In genomic region chr14:91396959-91397815, GRCh38 we compare ENCODE assay signal across 8 cellular contexts. TPM values are rescaled to one million over a fixed set of nuclear protein-coding genes. Genes with fewer than 3 reads are reported as not detected.
DNase-seq lines count a peak whose midpoint lies in the region; ATAC-seq, FAIRE-seq and TF ChIP-seq lines count a peak whose summit lies in the region.

No MANE protein-coding gene starts in this region.

- peak overlapping the region in 1 of 2 experiments; percentile 0; a peak in 1 of 5 replicates for H3K4me3 Mint-ChIP-seq in H9
- peak overlapping the region; percentile 73 for H3K4me3 Mint-ChIP-seq in activated T-helper 1 cell treated with anti-CD3 and anti-CD28 coated beads, Interleukin-12 subunit alpha, Interleukin-12 subunit beta, Interleukin-2, Interleukin-4 antibody, amounts not matched to agents 30 ng/mL and 10 ng/mL and 1 ng/mL, durations not matched to agents 14 hours and 24 hours and 36 hours

- H3K9me3 ChIP-seq in H9 (ENCODE audit: control insufficient read depth, low read depth, low read length) (no peaks in the 10 kb centered on the region), lower lobe of right lung (no peaks in the 10 kb centered on the region)

- H2BK15ac ChIP-seq in H9 (ENCODE audit: low read depth, low read length): no peak overlapping the region

- H2BK5ac ChIP-seq in H9 (ENCODE audit: insufficient read length, low read length): no peak overlapping the region

- H4K8ac ChIP-seq in H9 (replicated peaks; ENCODE audit: insufficient read length, low read depth, low read length): no peak overlapping the region

- H3K79me1 ChIP-seq in H9 (ENCODE audit: insufficient read depth, low read depth, low read length, poor library complexity, severe bottlenecking): peaks cover 5% of the 10 kb centered on the region

- no CpG with 5 or more reads among the region's 15 CpGs for WGBS in H9 (ENCODE audit: extremely low coverage, insufficient read length, low lambda C conversion rate)

- peaks cover 3% of the 10 kb centered on the region for H3K23me2 ChIP-seq in H9 (ENCODE audit: insufficient read length, low read depth, low read length, poor library complexity, severe bottlenecking)

- DNase-seq in GM18507 (ENCODE audit: extremely low spot score, insufficient read length, low read depth) (peak; percentile 58), H9 (peak; percentile 60), NCI-H146 treated with DMSO at 0.1 percent for 48 hours (lab: John Stamatoyannopoulos, UW; ENCODE audit: unreplicated experiment) (peak; percentile 27), lower lobe of right lung (peak; percentile 67), COR-L47 (lab: John Stamatoyannopoulos, UW) (no peak), head of caudate nucleus (no peak)
- DNase-seq in activated T-helper 1 cell treated with anti-CD3 and anti-CD28 coated beads, Interleukin-12 subunit alpha, Interleukin-12 subunit beta, Interleukin-2, Interleukin-4 antibody, amounts not matched to agents 30 ng/mL and 10 ng/mL and 1 ng/mL, durations not matched to agents 14 hours and 24 hours and 36 hours (ENCODE audit: low spot score): peak; percentile 54

- no peak overlapping the region for H2AFZ ChIP-seq in H9 (ENCODE audit: low read length)

- no peak overlapping the region for H2BK120ac ChIP-seq in H9 (ENCODE audit: low read depth, low read length, poor library complexity, severe bottlenecking)

- peak overlapping the region; percentile 47 for H3K18ac ChIP-seq in H9 (ENCODE audit: insufficient read length, low read depth, low read length)

- H3K4me1 ChIP-seq in H9 (ENCODE audit: insufficient read depth, low read length) (peaks cover 39% of the 10 kb centered on the region), lower lobe of right lung (peaks cover 76% of the 10 kb centered on the region)

- H3K27ac ChIP-seq in H9 (ENCODE audit: insufficient read length, low read depth, low read length) (no peak overlapping the region), lower lobe of right lung (peak overlapping the region; percentile 31)

- H3K36me3 ChIP-seq in lower lobe of right lung: no peaks in the 10 kb centered on the region

- no peak overlapping the region for H3K56ac ChIP-seq in H9 (ENCODE audit: insufficient read length, low read depth, low read length)

- H3K4ac ChIP-seq in H9 (ENCODE audit: low read depth, low read length): no peak overlapping the region

- H3K9me3 Mint-ChIP-seq in H9: no peaks in the 10 kb centered on the region; a peak in 1 of 5 replicates
- no peaks in the 10 kb centered on the region for H3K9me3 Mint-ChIP-seq in activated T-helper 1 cell treated with anti-CD3 and anti-CD28 coated beads, Interleukin-12 subunit alpha, Interleukin-12 subunit beta, Interleukin-2, Interleukin-4 antibody, amounts not matched to agents 30 ng/mL and 10 ng/mL and 1 ng/mL, durations not matched to agents 14 hours and 24 hours and 36 hours

- peaks cover 2 to 6% (median 5%) of the 10 kb centered on the region in 3 experiments for H3K36me3 Mint-ChIP-seq in H9 (ENCODE audit: insufficient read depth in 1 of 3, low read depth in 3 of 3)
- peaks cover 19% of the 10 kb centered on the region for H3K36me3 Mint-ChIP-seq in activated T-helper 1 cell treated with anti-CD3 and anti-CD28 coated beads, Interleukin-12 subunit alpha, Interleukin-12 subunit beta, Interleukin-2, Interleukin-4 antibody, amounts not matched to agents 30 ng/mL and 10 ng/mL and 1 ng/mL, durations not matched to agents 14 hours and 24 hours and 36 hours (ENCODE audit: low read depth)

- H3K79me2 ChIP-seq in H9 (ENCODE audit: insufficient read depth, low read length): peaks cover 6% of the 10 kb centered on the region; the same call in 1 of the 2 replicates

- H4K91ac ChIP-seq in H9 (ENCODE audit: insufficient read length, low read depth, low read length): no peak overlapping the region

- intact Hi-C loops in activated T-helper 1 cell treated with anti-CD3 and anti-CD28 coated beads, Interleukin-12 subunit alpha, Interleukin-12 subunit beta, Interleukin-2, Interleukin-4 antibody, amounts not matched to agents 30 ng/mL and 10 ng/mL and 1 ng/mL, durations not matched to agents 14 hours and 24 hours and 36 hours (cut with micrococcal nuclease): loop anchor here (1.0 to 2.0 kb wide), 4 partner anchors 8 to 18 kb away; no protein-coding TSS in a partner anchor
- intact Hi-C loops in lower lobe of right lung (cut with DNase I) (no loop called here), head of caudate nucleus (cut with DNase I) (no loop called here)

- FAIRE-seq in GM18507 (lab: Jason Lieb, UNC): peak; percentile 88

- 0 out of 2 replicates have a peak overlapping the region, but pooled peaks have one; percentile 48 for H3K14ac ChIP-seq in H9 (ENCODE audit: insufficient read depth, low read length)

- H3K27me3 Mint-ChIP-seq in H9 (ENCODE audit: low read depth): no peaks in the 10 kb centered on the region
- H3K27me3 Mint-ChIP-seq in activated T-helper 1 cell treated with anti-CD3 and anti-CD28 coated beads, Interleukin-12 subunit alpha, Interleukin-12 subunit beta, Interleukin-2, Interleukin-4 antibody, amounts not matched to agents 30 ng/mL and 10 ng/mL and 1 ng/mL, durations not matched to agents 14 hours and 24 hours and 36 hours (ENCODE audit: insufficient read depth): no peaks in the 10 kb centered on the region

- H3K27ac Mint-ChIP-seq in H9: peak overlapping the region; percentile 70 to 91 (median 91)
- H3K27ac Mint-ChIP-seq in activated T-helper 1 cell treated with anti-CD3 and anti-CD28 coated beads, Interleukin-12 subunit alpha, Interleukin-12 subunit beta, Interleukin-2, Interleukin-4 antibody, amounts not matched to agents 30 ng/mL and 10 ng/mL and 1 ng/mL, durations not matched to agents 14 hours and 24 hours and 36 hours: peak overlapping the region; percentile 93

- no peak overlapping the region for H2BK20ac ChIP-seq in H9 (ENCODE audit: low read depth, low read length, poor library complexity, severe bottlenecking)

- ATAC-seq in lower lobe of right lung (peak; percentile 65 to 80), HG02970 (IDR thresholded peaks at IDR 0.05; ENCODE audit: low FRiP score, unreplicated experiment) (no peak)

- no peak overlapping the region for H3T11ph ChIP-seq in H9 (ENCODE audit: low read length)

- no peaks in the 10 kb centered on the region for H4K20me1 ChIP-seq in H9 (ENCODE audit: control insufficient read depth, insufficient read depth, insufficient read length)

- H3K4me1 Mint-ChIP-seq in H9: peaks cover 80 to 82% of the 10 kb centered on the region in 2 experiments
- H3K4me1 Mint-ChIP-seq in activated T-helper 1 cell treated with anti-CD3 and anti-CD28 coated beads, Interleukin-12 subunit alpha, Interleukin-12 subunit beta, Interleukin-2, Interleukin-4 antibody, amounts not matched to agents 30 ng/mL and 10 ng/mL and 1 ng/mL, durations not matched to agents 14 hours and 24 hours and 36 hours (ENCODE audit: low read depth): peaks cover 78% of the 10 kb centered on the region

- peak overlapping the region; percentile 24 for H3K4me2 ChIP-seq in H9 (ENCODE audit: insufficient read depth, insufficient read length, low read length)

- H2AK5ac ChIP-seq in H9 (ENCODE audit: insufficient read length, low read length): no peak overlapping the region

- no peak overlapping the region for H3K23ac ChIP-seq in H9 (ENCODE audit: insufficient read length, low read depth, low read length)

- H2BK12ac ChIP-seq in H9 (ENCODE audit: insufficient read length, low read depth, low read length): no peak overlapping the region

- peak overlapping the region; percentile 13 for H3K4me3 ChIP-seq in lower lobe of right lung

- no peak overlapping the region for H3K9ac ChIP-seq in H9 (ENCODE audit: extremely low read depth, insufficient read length, low read length)

- TF ChIP-seq CTCF in H9 (conservative IDR thresholded peaks at IDR 0.05) (no peak), lower lobe of right lung (IDR thresholded peaks at IDR 0.05) (no peak)

- no peak overlapping the region for H4K5ac ChIP-seq in H9 (ENCODE audit: insufficient read length, low read depth, low read length)

- H3K27me3 ChIP-seq in H9 (ENCODE audit: insufficient read depth, low read length): no peaks in the 10 kb centered on the region
- H3K27me3 ChIP-seq in lower lobe of right lung (ENCODE audit: low read depth): no peaks in the 10 kb centered on the region

RNA-seq across cellular contexts. Expression of gene CCDC88C, which starts 20.4 kb away (rescaled TPM):
- 46.6 and 52.4 TPM in 2 replicates for total RNA-seq in H9 (2021)
- total RNA-seq in activated T-helper 1 cell treated with anti-CD3 and anti-CD28 coated beads, Interleukin-12 subunit alpha, Interleukin-12 subunit beta, Interleukin-2, Interleukin-4 antibody, amounts not matched to agents 30 ng/mL and 10 ng/mL and 1 ng/mL, durations not matched to agents 14 hours and 24 hours and 36 hours: 85.9 and 91.7 TPM in 2 replicates
- 45.8 TPM for total RNA-seq in lower lobe of right lung

Comparison
In these comparisons a context has a peak if more than half of its experiments do, and no peak if none do; other contexts are left out.
1. DNase-seq: peak in GM18507 (single experiment), H9 (single experiment), NCI-H146 treated with DMSO at 0.1 percent for 48 hours (single experiment), activated T-helper 1 cell treated with anti-CD3 and anti-CD28 coated beads, Interleukin-12 subunit alpha, Interleukin-12 subunit beta, Interleukin-2, Interleukin-4 antibody, amounts not matched to agents 30 ng/mL and 10 ng/mL and 1 ng/mL, durations not matched to agents 14 hours and 24 hours and 36 hours (single experiment) and lower lobe of right lung (single experiment); none in COR-L47 (single experiment) and head of caudate nucleus (0 of 42).